18 cellular contexts compared by ENCODE assay signal in genomic region chr13:40120288-40120687, GRCh38.
A peak's percentile ranks its signal among the peaks of the same experiment; 100 is the strongest.
DNase-seq lines count a peak whose midpoint lies in the region; ATAC-seq and TF ChIP-seq lines count a peak whose summit lies in the region.
"Had no signal": no experiment of that assay in that cellular context is flagged by ENCODE, and none has a peak within 500 bp of the region (broad histone marks: within the 10 kb centered on the region; RNA-seq: fewer than 3 reads in every experiment).

No MANE protein-coding gene starts in this region.

- DNase-seq in AG20443 (ENCODE audit: low spot score) (peak; percentile 32), cardiac fibroblast (ENCODE audit: low read depth in 2 of 2) (peak; percentile 79 to 89), left cardiac atrium (no peak), retina (no peak), mesendoderm (no peak)
- no peak for DNase-seq in activated naive CD8-positive, alpha-beta T cell treated with anti-CD3 and anti-CD28 coated beads for 36 hours
- DNase-seq: activated naive CD8-positive, alpha-beta T cell treated with anti-CD3 and anti-CD28 coated beads, Interleukin-2, amount 10 ng/mL, durations not matched to agents 7 days and 5 days; activated T-cell treated with anti-CD3 and anti-CD28 coated beads, Interleukin-2, amount 50 U/mL, for 4 hours; Caco-2; GOT3; KG1; NCI-H1417; NCI-H2171 treated with DMSO at 0.1 percent for 48 hours; nucleus accumbens; spleen had no signal

- ATAC-seq in left cardiac atrium, result peak; percentile 15 to 50
- no peak for ATAC-seq in activated T-helper 17 cell treated with anti-CD3 and anti-CD28 coated beads, Interleukin-2, amount 50 U/mL, for 72 hours (replicated peaks)
- ATAC-seq: activated T-cell treated with anti-CD3 and anti-CD28 coated beads, Interleukin-2, amount 50 U/mL, for 4 hours; stimulated activated effector memory CD8-positive, alpha-beta T cell treated with anti-CD3 and anti-CD28 coated beads, Interleukin-12 subunit alpha, Interleukin-12 subunit beta, amount 100 ng/mL, for 72 hours had no signal

- intact Hi-C loops in left cardiac atrium (cut with DNase I), result no loop called here

- no peaks in the 10 kb centered on the region for H3K9me3 Mint-ChIP-seq in activated T-helper 17 cell treated with anti-CD3 and anti-CD28 coated beads, Interleukin-2, amount 50 U/mL, for 72 hours
- H3K9me3 Mint-ChIP-seq in activated naive CD8-positive, alpha-beta T cell treated with anti-CD3 and anti-CD28 coated beads for 36 hours, result peaks cover 2% of the 10 kb centered on the region

- H3K27me3 Mint-ChIP-seq in activated T-helper 17 cell treated with anti-CD3 and anti-CD28 coated beads, Interleukin-2, amount 50 U/mL, for 72 hours, result no peaks in the 10 kb centered on the region
- no peaks in the 10 kb centered on the region for H3K27me3 Mint-ChIP-seq in activated naive CD8-positive, alpha-beta T cell treated with anti-CD3 and anti-CD28 coated beads for 36 hours
- H3K27me3 Mint-ChIP-seq: activated naive CD8-positive, alpha-beta T cell treated with anti-CD3 and anti-CD28 coated beads, Interleukin-2, amount 10 ng/mL, durations not matched to agents 7 days and 5 days had no signal

- H3K4me3 Mint-ChIP-seq in activated T-helper 17 cell treated with anti-CD3 and anti-CD28 coated beads, Interleukin-2, amount 50 U/mL, for 72 hours, result no peak overlapping the region
- no peak overlapping the region for H3K4me3 Mint-ChIP-seq in activated naive CD8-positive, alpha-beta T cell treated with anti-CD3 and anti-CD28 coated beads for 36 hours
- H3K4me3 Mint-ChIP-seq: activated naive CD8-positive, alpha-beta T cell treated with anti-CD3 and anti-CD28 coated beads, Interleukin-2, amount 10 ng/mL, durations not matched to agents 7 days and 5 days; activated T-cell treated with anti-CD3 and anti-CD28 coated beads, Interleukin-2, amount 50 U/mL, for 4 hours; stimulated activated effector memory CD8-positive, alpha-beta T cell treated with anti-CD3 and anti-CD28 coated beads, Interleukin-12 subunit alpha, Interleukin-12 subunit beta, amount 100 ng/mL, for 72 hours had no signal

- H3K36me3 ChIP-seq in skeletal muscle tissue (ENCODE audit: control insufficient read depth in 3 of 3, insufficient read depth in 3 of 3, low read length in 3 of 3) (no peaks in the 10 kb centered on the region), mesendoderm (ENCODE audit: control insufficient read depth, insufficient read depth, low read length) (no peaks in the 10 kb centered on the region)
- H3K36me3 ChIP-seq: spleen had no signal

- H3K18ac ChIP-seq in mesendoderm (ENCODE audit: low read length), result no peak overlapping the region

- peaks cover 0 to 4% (median 0%) of the 10 kb centered on the region in 3 donors for H3K9me3 ChIP-seq in skeletal muscle tissue (ENCODE audit: control insufficient read depth in 3 of 3, low read length in 3 of 3)

- H2BK15ac ChIP-seq in mesendoderm (replicated peaks; ENCODE audit: low read depth), result no peak overlapping the region

- H3K9ac ChIP-seq in skeletal muscle tissue (ENCODE audit: low read depth in 1 of 3, low read length in 3 of 3), result no peak overlapping the region
- no peak overlapping the region for H3K9ac ChIP-seq in mesendoderm (ENCODE audit: low read length)

- no peak overlapping the region for H3K4ac ChIP-seq in mesendoderm (ENCODE audit: low read depth, low read length)

- H3K27ac ChIP-seq in skeletal muscle tissue (ENCODE audit: low read depth, low read length), result peak overlapping the region; percentile 56
- no peak overlapping the region for H3K27ac ChIP-seq in mesendoderm (ENCODE audit: low read depth, low read length)

- no peak overlapping the region for H3K4me3 ChIP-seq in cardiac fibroblast (replicated peaks in 1 of 2; ENCODE audit: low read depth in 2 of 2, low read length in 2 of 2)
- no peak overlapping the region for H3K4me3 ChIP-seq in skeletal muscle tissue (ENCODE audit: low read length in 3 of 3)
- no peak overlapping the region for H3K4me3 ChIP-seq in mesendoderm (ENCODE audit: low read length)
- H3K4me3 ChIP-seq: spleen had no signal

- H3K79me2 ChIP-seq in mesendoderm (ENCODE audit: control insufficient read depth, insufficient read depth, low read length), result no peaks in the 10 kb centered on the region

- H2BK5ac ChIP-seq in mesendoderm (ENCODE audit: low read length), result no peak overlapping the region

- H4K8ac ChIP-seq in mesendoderm (ENCODE audit: low read depth, low read length), result no peak overlapping the region

- H3K4me1 ChIP-seq in skeletal muscle tissue (ENCODE audit: control insufficient read depth in 3 of 3, insufficient read depth in 3 of 3, low read length in 3 of 3), result peaks cover 0 to 3% (median under 1%) of the 10 kb centered on the region in 3 donors
- peaks cover 8% of the 10 kb centered on the region for H3K4me1 ChIP-seq in mesendoderm (ENCODE audit: control insufficient read depth, low read depth, low read length)

- H2AK5ac ChIP-seq in mesendoderm (ENCODE audit: low read length), result no peak overlapping the region

- no peaks in the 10 kb centered on the region for H3K79me1 ChIP-seq in mesendoderm (ENCODE audit: low read length)

- no peak for TF ChIP-seq CTCF in cardiac fibroblast (IDR thresholded peaks at IDR 0.05; ENCODE audit: low read depth, low read length)

- no peak overlapping the region for H3K56ac ChIP-seq in mesendoderm (ENCODE audit: low read length)

- no peak overlapping the region for H2BK120ac ChIP-seq in mesendoderm (ENCODE audit: low read depth, low read length)

- no peak overlapping the region for H3K4me2 ChIP-seq in mesendoderm (ENCODE audit: low read length)

- H4K5ac ChIP-seq in mesendoderm (ENCODE audit: low read length), result no peak overlapping the region

- no peak overlapping the region for H3K27ac Mint-ChIP-seq in activated T-helper 17 cell treated with anti-CD3 and anti-CD28 coated beads, Interleukin-2, amount 50 U/mL, for 72 hours
- no peak overlapping the region for H3K27ac Mint-ChIP-seq in activated naive CD8-positive, alpha-beta T cell treated with anti-CD3 and anti-CD28 coated beads for 36 hours
- H3K27ac Mint-ChIP-seq: activated naive CD8-positive, alpha-beta T cell treated with anti-CD3 and anti-CD28 coated beads, Interleukin-2, amount 10 ng/mL, durations not matched to agents 7 days and 5 days; stimulated activated effector memory CD8-positive, alpha-beta T cell treated with anti-CD3 and anti-CD28 coated beads, Interleukin-12 subunit alpha, Interleukin-12 subunit beta, amount 100 ng/mL, for 72 hours had no signal

- H3K27me3 ChIP-seq in skeletal muscle tissue (ENCODE audit: control insufficient read depth in 3 of 3, insufficient read depth in 3 of 3, low read length in 3 of 3), result no peaks in the 10 kb centered on the region
- no peaks in the 10 kb centered on the region for H3K27me3 ChIP-seq in mesendoderm (ENCODE audit: insufficient read depth, low read length, poor library complexity)
- H3K27me3 ChIP-seq: spleen had no signal

- no CpG with 5 or more reads among the region's 1 CpG for WGBS in mesendoderm (ENCODE audit: extremely low coverage, insufficient coverage, low lambda C conversion rate)

- H3K36me3 Mint-ChIP-seq in activated T-helper 17 cell treated with anti-CD3 and anti-CD28 coated beads, Interleukin-2, amount 50 U/mL, for 72 hours (ENCODE audit: low read depth), result no peaks in the 10 kb centered on the region
- peaks cover 2% of the 10 kb centered on the region for H3K36me3 Mint-ChIP-seq in activated naive CD8-positive, alpha-beta T cell treated with anti-CD3 and anti-CD28 coated beads for 36 hours
- H3K36me3 Mint-ChIP-seq: stimulated activated effector memory CD8-positive, alpha-beta T cell treated with anti-CD3 and anti-CD28 coated beads, Interleukin-12 subunit alpha, Interleukin-12 subunit beta, amount 100 ng/mL, for 72 hours had no signal

- peaks cover 26% of the 10 kb centered on the region for H3K4me1 Mint-ChIP-seq in activated T-helper 17 cell treated with anti-CD3 and anti-CD28 coated beads, Interleukin-2, amount 50 U/mL, for 72 hours
- peaks cover 15% of the 10 kb centered on the region for H3K4me1 Mint-ChIP-seq in activated naive CD8-positive, alpha-beta T cell treated with anti-CD3 and anti-CD28 coated beads for 36 hours

- H3K23ac ChIP-seq in mesendoderm (ENCODE audit: low read length), result no peak overlapping the region

Comparison
In these comparisons a context has a peak if more than half of its experiments do, and no peak if none do; other contexts are left out.
1. DNase-seq: peak in AG20443 (single experiment) and cardiac fibroblast (2 of 2); none in left cardiac atrium (single experiment), retina (single experiment), mesendoderm (single experiment) and activated naive CD8-positive, alpha-beta T cell treated with anti-CD3 and anti-CD28 coated beads for 36 hours (single experiment).